ENCODE assay signal across 8 cellular contexts in genomic region chr2:151771599-151772358, GRCh38. TPM values are rescaled to one million over a fixed set of nuclear protein-coding genes. Genes with fewer than 3 reads are reported as not detected.
DNase-seq lines count a peak whose midpoint lies in the region; ATAC-seq and TF ChIP-seq lines count a peak whose summit lies in the region.

No MANE protein-coding gene starts in this region.

- peak overlapping the region; percentile 28 for H2AFZ ChIP-seq in IMR-90 (replicated peaks; ENCODE audit: low read length, poor library complexity)

- peak overlapping the region; percentile 46; the same call in 1 of the 2 replicates for H3K14ac ChIP-seq in IMR-90 (replicated peaks; ENCODE audit: low read depth, low read length)

- no peaks in the 10 kb centered on the region for H4K20me1 ChIP-seq in IMR-90 (ENCODE audit: insufficient read depth, low read length)

- peak; percentile 93 for ATAC-seq in GM21619 (IDR thresholded peaks at IDR 0.05; ENCODE audit: unreplicated experiment)
- ATAC-seq in IMR-90 (ENCODE audit: low read depth), result peak; percentile 90
- ATAC-seq in lower lobe of right lung, result peak; percentile 78 to 82

- peak overlapping the region; percentile 65; the same call in 1 of the 2 replicates for H3K23ac ChIP-seq in IMR-90 (ENCODE audit: low read depth, low read length)

- in situ Hi-C loops in IMR-90 (cut with MboI; ENCODE audit: low sequenced_read_pairs), result no loop called here

- H3K79me1 ChIP-seq in IMR-90 (ENCODE audit: low read depth in 1 of 2, low read length in 2 of 2), result no peaks in the 10 kb centered on the region

- no TSS peak for BruUV-seq in IMR-90 (replicated peaks; lab: Mats Ljungman, UMichigan)

- no peaks in the 10 kb centered on the region for H3K36me3 ChIP-seq in IMR-90 (ENCODE audit: control insufficient read depth, insufficient read depth, low read length)
- peaks cover 7% of the 10 kb centered on the region for H3K36me3 ChIP-seq in lower lobe of right lung

- H2AK9ac ChIP-seq in IMR-90 (replicated peaks; ENCODE audit: low read depth, low read length, poor library complexity), result no peak overlapping the region

- no peak overlapping the region for H4K5ac ChIP-seq in IMR-90 (ENCODE audit: low read depth, low read length)

- no peak for TF ChIP-seq POLR2A in IMR-90 (IDR thresholded peaks at IDR 0.05; ENCODE audit: low read depth, low read length)

- WGBS in IMR-90 (ENCODE audit: extremely low coverage in 2 of 2, insufficient read length in 1 of 2), 2 experiments, result 0% methylated on average over 3 of the region's 10 CpGs; no CpG with 5 or more reads in 1 of the 2 experiments

- H2BK120ac ChIP-seq in IMR-90 (ENCODE audit: low read depth, low read length), result no peak overlapping the region

- no peak for TF ChIP-seq CTCF in GM12865 (IDR thresholded peaks at IDR 0.05; ENCODE audit: insufficient read depth, low read depth, low read length, missing control alignments)
- TF ChIP-seq CTCF in IMR-90 (conservative IDR thresholded peaks at IDR 0.05; ENCODE audit: low read depth, low read length), result no peak
- no peak for TF ChIP-seq CTCF in lower lobe of right lung (IDR thresholded peaks at IDR 0.05)

- no peak overlapping the region for H3K9ac ChIP-seq in IMR-90 (ENCODE audit: low read depth, low read length)

- peak overlapping the region; percentile 65 for H3K4me2 ChIP-seq in IMR-90 (ENCODE audit: low read depth, low read length)

- H2BK15ac ChIP-seq in IMR-90 (ENCODE audit: low read depth, low read length), result no peak overlapping the region

- DNase-seq in GM12865 (ENCODE audit: low read depth) (peak; percentile 92), IMR-90 (peak; percentile 94), lower lobe of right lung (peak; percentile 50), GOT3 (lab: John Stamatoyannopoulos, UW) (no peak), DMS114 treated with DMSO at 0.1 percent for 48 hours (lab: John Stamatoyannopoulos, UW; ENCODE audit: unreplicated experiment) (no peak)
- DNase-seq in activated CD4-positive, alpha-beta T cell treated with anti-CD3 and anti-CD28 coated beads, Interleukin-2, amount 50 U/mL, for 48 hours, result no peak
- no peak for DNase-seq in stimulated activated CD4-positive, alpha-beta T cell treated with anti-CD3 and anti-CD28 coated beads, Interleukin-1b, Interleukin-23, amount 100 ng/mL, for 48 hours

- POLR2A ChIA-PET in IMR-90 (lab: Charles Lee; ENCODE audit: unreplicated experiment), result no interaction called here

- peaks cover 7% of the 10 kb centered on the region for H3K9me1 ChIP-seq in IMR-90 (ENCODE audit: insufficient read depth, low read length)

- intact Hi-C loops in IMR-90 (cut with micrococcal nuclease), result loop anchor here (5.0 kb wide), 1 partner anchor 56 kb away; the partner anchor contains the start of gene ARL5A
- intact Hi-C loops in lower lobe of right lung (cut with DNase I), result no loop called here

- H2AK5ac ChIP-seq in IMR-90 (ENCODE audit: low read depth, low read length), result no peak overlapping the region

- H2BK5ac ChIP-seq in IMR-90 (ENCODE audit: low read depth, low read length, poor library complexity, severe bottlenecking), result peak overlapping the region; percentile 22

- H3K18ac ChIP-seq in IMR-90 (ENCODE audit: low read depth, low read length), result no peak overlapping the region

- H3K4me3 ChIP-seq in GM12865 (ENCODE audit: low read depth, low read length) (no peak overlapping the region), IMR-90 (ENCODE audit: insufficient read depth, low read depth, low read length) (no peak overlapping the region), lower lobe of right lung (no peak overlapping the region)

- H2BK20ac ChIP-seq in IMR-90 (ENCODE audit: low read depth, low read length), result no peak overlapping the region; the same call in 1 of the 2 replicates

- H3K4ac ChIP-seq in IMR-90 (ENCODE audit: low read depth, low read length), result no peak overlapping the region

- no peak overlapping the region; the same call in 1 of the 2 replicates for H4K91ac ChIP-seq in IMR-90 (ENCODE audit: insufficient read depth, low read depth, low read length)

- H4K8ac ChIP-seq in IMR-90 (ENCODE audit: low read depth in 2 of 2, low read length in 2 of 2), result no peak overlapping the region; a peak in 1 of 4 replicates

- dilution Hi-C loops in IMR-90 (cut with HindIII; ENCODE audit: low sequenced_read_pairs, unreplicated experiment), result no loop called here

- H3K9me3 ChIP-seq in IMR-90 (ENCODE audit: control insufficient read depth, insufficient read depth, low read length), result no peaks in the 10 kb centered on the region
- H3K9me3 ChIP-seq in lower lobe of right lung, result no peaks in the 10 kb centered on the region

- H3K56ac ChIP-seq in IMR-90 (ENCODE audit: extremely low read depth, insufficient read depth, low read length), result no peak overlapping the region; the same call in 1 of the 2 replicates

- H3K4me1 ChIP-seq in IMR-90 (ENCODE audit: control insufficient read depth, insufficient read depth, low read length), result peaks cover 9% of the 10 kb centered on the region
- H3K4me1 ChIP-seq in lower lobe of right lung, result peaks cover 2% of the 10 kb centered on the region

- H3K27me3 ChIP-seq in IMR-90 (ENCODE audit: control insufficient read depth, insufficient read depth, low read length) (no peaks in the 10 kb centered on the region), lower lobe of right lung (ENCODE audit: low read depth) (no peaks in the 10 kb centered on the region)

- CTCF ChIA-PET in IMR-90 (lab: Yijun Ruan, JAX), result no interaction called here

- H3K27ac ChIP-seq in IMR-90 (ENCODE audit: insufficient read depth, low read length) (no peak overlapping the region), lower lobe of right lung (peak overlapping the region; percentile 64)

- no peak for TF ChIP-seq RAD21 in IMR-90 (IDR thresholded peaks at IDR 0.05; ENCODE audit: low read length)

TF ChIP-seq in IMR-90, 13 proteins besides CTCF, POLR2A, EP300 and RAD21:
- TF ChIP-seq RCOR1 (IDR thresholded peaks at IDR 0.05; ENCODE audit: insufficient replicate concordance, low read length), result no peak
- peak; percentile 72; the same call in 1 of the 2 replicates for TF ChIP-seq FOS (IDR thresholded peaks at IDR 0.05; ENCODE audit: low read depth, low read length)
TF ChIP-seq in IMR-90: peak in this region for 1.

RNA-seq across cellular contexts. Expression of gene NEB, which starts 37.5 kb away (rescaled TPM):
- total RNA-seq in IMR-90 (2012; rRNA removed), result under 0.01 TPM in 2 replicates
- not detected in 2 replicates for polyA plus RNA-seq in IMR-90 (2012; rRNA removed)
- polyA plus RNA-seq in IMR-90 (2012; cell fraction: cytosol; rRNA removed), result under 0.01 TPM in 1 of 2 replicates, not detected in the other
- polyA plus RNA-seq in IMR-90 (2012; cell fraction: nucleus; rRNA removed; ENCODE audit: low replicate concordance), result 0.02 TPM in 1 of 2 replicates, not detected in the other
- total RNA-seq in lower lobe of right lung, result 0.83 TPM

RNA-seq across cellular contexts. Expression of gene ARL5A, which starts 56.4 kb away (rescaled TPM):
- total RNA-seq in IMR-90 (2012; rRNA removed) (45.5 and 89.2 TPM in 2 replicates), lower lobe of right lung (52.3 TPM)
- polyA plus RNA-seq in IMR-90 (2012; rRNA removed), result 16.6 and 22.3 TPM in 2 replicates
- 2.4 and 3.9 TPM in 2 replicates for polyA plus RNA-seq in IMR-90 (2012; cell fraction: cytosol; rRNA removed)
- 1.4 and 5.8 TPM in 2 replicates for polyA plus RNA-seq in IMR-90 (2012; cell fraction: nucleus; rRNA removed; ENCODE audit: low replicate concordance)

Comparison
In these comparisons a context has a peak if more than half of its experiments do, and no peak if none do; other contexts are left out.
1. DNase-seq: peak in GM12865 (single experiment), IMR-90 (single experiment) and lower lobe of right lung (single experiment); none in GOT3 (single experiment), activated CD4-positive, alpha-beta T cell treated with anti-CD3 and anti-CD28 coated beads, Interleukin-2, amount 50 U/mL, for 48 hours (0 of 2), stimulated activated CD4-positive, alpha-beta T cell treated with anti-CD3 and anti-CD28 coated beads, Interleukin-1b, Interleukin-23, amount 100 ng/mL, for 48 hours (single experiment) and DMS114 treated with DMSO at 0.1 percent for 48 hours (single experiment).
2. Peak in every context shown above with its lines, with median percentiles within 50 percentile points of each other: ATAC-seq.